17 cellular contexts compared by ENCODE assay signal in genomic region chr3:128701342-128702212, GRCh38. TPM values are rescaled to one million over a fixed set of nuclear protein-coding genes. Genes with fewer than 3 reads are reported as not detected.
A peak's percentile ranks its signal among the peaks of the same experiment; 100 is the strongest.
DNase-seq lines count a peak whose midpoint lies in the region; ATAC-seq, FAIRE-seq and TF ChIP-seq lines count a peak whose summit lies in the region.
"Had no signal": no experiment of that assay in that cellular context is flagged by ENCODE, and none has a peak within 500 bp of the region (broad histone marks: within the 10 kb centered on the region; RNA-seq: fewer than 3 reads in every experiment).

No MANE protein-coding gene starts in this region.

- H3K27me3 ChIP-seq in sigmoid colon (no peaks in the 10 kb centered on the region), small intestine (ENCODE audit: control insufficient read depth in 2 of 2, insufficient read depth in 2 of 2, low read length in 2 of 2) (no peaks in the 10 kb centered on the region)
- H3K27me3 ChIP-seq: left lung, ovary had no signal

- no peaks in the 10 kb centered on the region for H3K36me3 Mint-ChIP-seq in CD14-positive monocyte

- H3K4me1 ChIP-seq in mesodermal cell (ENCODE audit: control insufficient read depth, insufficient read depth, low read length, poor library complexity, severe bottlenecking) (peaks cover 3% of the 10 kb centered on the region), sigmoid colon (peaks cover 0 to 4% (median 0%) of the 10 kb centered on the region in 4 donors), small intestine (ENCODE audit: control insufficient read depth in 2 of 2, insufficient read depth in 1 of 2, low read depth in 1 of 2, low read length in 1 of 2) (no peaks in the 10 kb centered on the region)

- H3K9me3 Mint-ChIP-seq in CD14-positive monocyte: no peaks in the 10 kb centered on the region
- H3K9me3 Mint-ChIP-seq: H9 had no signal

- 91 to 93% methylated on average over 6 to 7 of the region's 11 CpGs for WGBS in mesodermal cell (ENCODE audit: insufficient coverage in 2 of 2), 2 experiments
- WGBS in sigmoid colon, 2 donors: 65 to 69% methylated on average over 11 of the region's 11 CpGs
- 61 to 73% (median 68%) methylated on average over 11 of the region's 11 CpGs for WGBS in small intestine, 3 donors

- H3K27ac ChIP-seq in mesodermal cell (ENCODE audit: low read depth, low read length, severe bottlenecking) (peak overlapping the region; percentile 45), sigmoid colon (no peak overlapping the region), small intestine (ENCODE audit: low read depth in 1 of 2, low read length in 1 of 2) (peak overlapping the region in 1 of 2 donors; percentile 8)
- H3K27ac ChIP-seq: ovary had no signal

- peak overlapping the region; percentile 19 to 88 (median 55) for H3K27ac Mint-ChIP-seq in CD14-positive monocyte
- H3K27ac Mint-ChIP-seq: H9 had no signal

- no peak for TF ChIP-seq POLR2A in sigmoid colon (IDR thresholded peaks at IDR 0.05)

- TF ChIP-seq EP300 in sigmoid colon (IDR thresholded peaks at IDR 0.05): no peak

- H3K4me1 Mint-ChIP-seq in CD14-positive monocyte: peaks cover 52% of the 10 kb centered on the region

- no peak for FAIRE-seq in small intestine (lab: Jason Lieb, UNC)

- TF ChIP-seq CTCF in CD14-positive monocyte (IDR thresholded peaks at IDR 0.05) (no peak), sigmoid colon (IDR thresholded peaks at IDR 0.05) (no peak)

- ATAC-seq in GM18873 (IDR thresholded peaks at IDR 0.05; ENCODE audit: low FRiP score, unreplicated experiment) (no peak), sciatic nerve (no peak)
- ATAC-seq: left lung had no signal

- H3K27me3 Mint-ChIP-seq in CD14-positive monocyte (ENCODE audit: low read depth in 3 of 3): peaks cover 0 to 3% (median 2%) of the 10 kb centered on the region in 3 donors

- no peak for DNase-seq in CD14-positive monocyte (ENCODE audit: low spot score)
- peak; percentile 34 for DNase-seq in NCI-H146 treated with DMSO at 0.1 percent for 48 hours (lab: John Stamatoyannopoulos, UW; ENCODE audit: unreplicated experiment)
- peak; percentile 14 for DNase-seq in dedifferentiated amniotic fluid mesenchymal stem cell (ENCODE audit: extremely low spot score)
- DNase-seq in sigmoid colon: no peak
- DNase-seq in sciatic nerve (ENCODE audit: low spot score): no peak
- no peak for DNase-seq in small intestine
- DNase-seq: activated CD4-positive, alpha-beta T cell treated with anti-CD3 and anti-CD28 coated beads for 48 hours; activated gamma-delta T cell treated with Interleukin-2 at 50 U/mL for 16 hours; cerebellar nuclear complex; H9; left lung; NCI-H1930; NCI-H524; ovary; stimulated activated CD4-positive, alpha-beta T cell treated with anti-CD3 and anti-CD28 coated beads, Interleukin-2, amount 100 ng/mL, for 48 hours had no signal

- H3K4me3 ChIP-seq in mesodermal cell (ENCODE audit: extremely low read depth, insufficient read depth, low read length, poor library complexity, severe bottlenecking) (no peak overlapping the region), sigmoid colon (no peak overlapping the region), small intestine (ENCODE audit: low read depth in 1 of 2, low read length in 2 of 2) (no peak overlapping the region)
- H3K4me3 ChIP-seq: left lung, ovary had no signal

- no peaks in the 10 kb centered on the region for H3K9me3 ChIP-seq in mesodermal cell (ENCODE audit: control insufficient read depth, low read length)
- no peaks in the 10 kb centered on the region for H3K9me3 ChIP-seq in sigmoid colon
- H3K9me3 ChIP-seq in small intestine (ENCODE audit: control insufficient read depth, low read depth): no peaks in the 10 kb centered on the region
- H3K9me3 ChIP-seq: left lung, ovary had no signal

- H3K36me3 ChIP-seq in mesodermal cell (ENCODE audit: control insufficient read depth, insufficient read depth, low read length) (no peaks in the 10 kb centered on the region), sigmoid colon (no peaks in the 10 kb centered on the region), small intestine (ENCODE audit: control insufficient read depth in 2 of 2, insufficient read depth in 2 of 2, low read length in 2 of 2) (no peaks in the 10 kb centered on the region)
- H3K36me3 ChIP-seq: left lung, ovary had no signal

- intact Hi-C loops in CD14-positive monocyte (cut with micrococcal nuclease): no loop called here
- intact Hi-C loops in sigmoid colon (cut with DNase I): no loop called here
- intact Hi-C loops in sciatic nerve (cut with DNase I): no loop called here

- H3K4me3 Mint-ChIP-seq in CD14-positive monocyte: peak overlapping the region; percentile 43 to 71
- H3K4me3 Mint-ChIP-seq: H9 had no signal

RNA-seq across cellular contexts. Expression of gene RAB7A, which starts 24.4 kb away (rescaled TPM):
- 100 to 1,000 TPM; 223 to 261 TPM for polyA plus RNA-seq in CD14-positive monocyte
- 178 TPM for polyA plus RNA-seq in mesodermal cell (2013, experiment 1 of 2)
- polyA plus RNA-seq in mesodermal cell (2013, experiment 2 of 2): 158 TPM
- 10 to 100 TPM; 73.6 to 100.0 (median 86.8) TPM for total RNA-seq in sigmoid colon
- polyA plus RNA-seq in sigmoid colon: 100 to 1,000 TPM; 159 to 275 (median 172) TPM
- total RNA-seq in sciatic nerve: 233 TPM
- 100 to 1,000 TPM; 141 to 167 (median 162) TPM for polyA plus RNA-seq in small intestine

RNA-seq across cellular contexts. Expression of gene RPN1, which starts 51.0 kb away (rescaled TPM):
- polyA plus RNA-seq in CD14-positive monocyte (100 to 1,000 TPM; 354 to 375 TPM), sigmoid colon (100 to 1,000 TPM in 1 of 3 donors, 10 to 100 TPM in 2; 33.6 to 220 (median 55.7) TPM), small intestine (100 to 1,000 TPM in 1 of 3 donors, 10 to 100 TPM in 2; 43.2 to 270 (median 55.4) TPM)
- 329 TPM for polyA plus RNA-seq in mesodermal cell (2013, experiment 1 of 2)
- polyA plus RNA-seq in mesodermal cell (2013, experiment 2 of 2): 277 TPM
- total RNA-seq in sigmoid colon (100 to 1,000 TPM; 115 to 158 (median 143) TPM), sciatic nerve (120 TPM)

Comparison
In these comparisons a context has a peak if more than half of its experiments do, and no peak if none do; other contexts are left out.
1. DNase-seq: peak in NCI-H146 treated with DMSO at 0.1 percent for 48 hours (single experiment) and dedifferentiated amniotic fluid mesenchymal stem cell (single experiment); none in CD14-positive monocyte (single experiment), sigmoid colon (single experiment), sciatic nerve (single experiment) and small intestine (single experiment).